9 cellular contexts compared by ENCODE assay signal in genomic region chr7:18693401-18693800, GRCh38.
DNase-seq lines count a peak whose midpoint lies in the region; ATAC-seq and TF ChIP-seq lines count a peak whose summit lies in the region.
"Had no signal": no experiment of that assay in that cellular context is flagged by ENCODE, and none has a peak within 500 bp of the region (broad histone marks: within the 10 kb centered on the region; RNA-seq: fewer than 3 reads in every experiment).

No MANE protein-coding gene starts in this region.

- H3K27ac Mint-ChIP-seq in stimulated activated naive B cell treated with anti-CD40 and anti-IgM and Interleukin-4, amounts not matched to agents 10 μg/mL and 1 μg/mL and 100 μg/mL, for 72 hours = no peak overlapping the region
- H3K27ac Mint-ChIP-seq: activated naive CD4-positive, alpha-beta T cell treated with anti-CD3 and anti-CD28 coated beads, Interleukin-2, amount 50 U/mL, for 24 hours had no signal

- no peak overlapping the region for H3K4me3 Mint-ChIP-seq in stimulated activated naive B cell treated with anti-CD40 and anti-IgM and Interleukin-4, amounts not matched to agents 10 μg/mL and 1 μg/mL and 100 μg/mL, for 72 hours
- H3K4me3 Mint-ChIP-seq: activated naive CD4-positive, alpha-beta T cell treated with anti-CD3 and anti-CD28 coated beads, Interleukin-2, amount 50 U/mL, for 24 hours had no signal

- TF ChIP-seq CTCF in AG09319 (IDR thresholded peaks at IDR 0.05; ENCODE audit: low read depth, low read length) (peak; percentile 85), astrocyte of the cerebellum (IDR thresholded peaks at IDR 0.05; ENCODE audit: low read depth, low read length, missing control alignments) (peak; percentile 84)

- no peaks in the 10 kb centered on the region for H3K27me3 Mint-ChIP-seq in stimulated activated naive B cell treated with anti-CD40 and anti-IgM and Interleukin-4, amounts not matched to agents 10 μg/mL and 1 μg/mL and 100 μg/mL, for 72 hours
- H3K27me3 Mint-ChIP-seq: activated naive CD4-positive, alpha-beta T cell treated with anti-CD3 and anti-CD28 coated beads, Interleukin-2, amount 50 U/mL, for 24 hours had no signal

- peak; percentile 73 for DNase-seq in AG09319 (ENCODE audit: extremely low read depth, low read depth)
- DNase-seq in HuH-7.5 (ENCODE audit: low spot score) = peak; percentile 5
- peak; percentile 69 for DNase-seq in astrocyte of the cerebellum (ENCODE audit: low read depth)
- DNase-seq in kidney glomerular epithelial cell (lab: John Stamatoyannopoulos, UW) = peak; percentile 37
- no peak for DNase-seq in stimulated activated naive B cell treated with anti-CD40 and anti-IgM and Interleukin-4, amounts not matched to agents 10 μg/mL and 1 μg/mL and 100 μg/mL, for 72 hours
- DNase-seq in stimulated activated CD4-positive, alpha-beta T cell treated with anti-CD3 and anti-CD28 coated beads, Interleukin-15, amount 100 ng/mL, for 24 hours = no peak

- H3K9me3 Mint-ChIP-seq in stimulated activated naive B cell treated with anti-CD40 and anti-IgM and Interleukin-4, amounts not matched to agents 10 μg/mL and 1 μg/mL and 100 μg/mL, for 72 hours = no peaks in the 10 kb centered on the region

- H3K4me1 Mint-ChIP-seq in stimulated activated naive B cell treated with anti-CD40 and anti-IgM and Interleukin-4, amounts not matched to agents 10 μg/mL and 1 μg/mL and 100 μg/mL, for 72 hours = no peaks in the 10 kb centered on the region
- H3K4me1 Mint-ChIP-seq: activated naive CD4-positive, alpha-beta T cell treated with anti-CD3 and anti-CD28 coated beads, Interleukin-2, amount 50 U/mL, for 24 hours had no signal

- in situ Hi-C loops in astrocyte of the cerebellum (cut with HindIII; ENCODE audit: low sequenced_read_pairs) = no loop called here

- peaks cover 14 to 24% of the 10 kb centered on the region in 2 donors for H3K36me3 Mint-ChIP-seq in stimulated activated naive B cell treated with anti-CD40 and anti-IgM and Interleukin-4, amounts not matched to agents 10 μg/mL and 1 μg/mL and 100 μg/mL, for 72 hours
- H3K36me3 Mint-ChIP-seq: activated naive CD4-positive, alpha-beta T cell treated with anti-CD3 and anti-CD28 coated beads, Interleukin-2, amount 50 U/mL, for 24 hours had no signal

- ATAC-seq in stimulated activated naive B cell treated with anti-CD40 and anti-IgM and Interleukin-4, amounts not matched to agents 10 μg/mL and 1 μg/mL and 100 μg/mL, for 72 hours (replicated peaks) = no peak
- no peak for ATAC-seq in GM21529 (IDR thresholded peaks at IDR 0.05; ENCODE audit: unreplicated experiment)
- no peak for ATAC-seq in HG03354 (IDR thresholded peaks at IDR 0.05; ENCODE audit: poor library complexity, severe bottlenecking, unreplicated experiment)

- H3K4me3 ChIP-seq in astrocyte of the cerebellum (ENCODE audit: low read depth, low read length) = no peak overlapping the region

Comparison
In these comparisons a context has a peak if more than half of its experiments do, and no peak if none do; other contexts are left out.
1. DNase-seq: peak in AG09319 (single experiment), HuH-7.5 (single experiment), astrocyte of the cerebellum (single experiment) and kidney glomerular epithelial cell (single experiment); none in stimulated activated naive B cell treated with anti-CD40 and anti-IgM and Interleukin-4, amounts not matched to agents 10 μg/mL and 1 μg/mL and 100 μg/mL, for 72 hours (single experiment) and stimulated activated CD4-positive, alpha-beta T cell treated with anti-CD3 and anti-CD28 coated beads, Interleukin-15, amount 100 ng/mL, for 24 hours (single experiment).